Comparison of ENCODE assay signal across 1 cellular context in genomic region chr7:2732959-2733584, GRCh38.
TF ChIP-seq lines count a peak whose summit lies in the region.

No MANE protein-coding gene starts in this region.

TF ChIP-seq in K562, 482 proteins besides CTCF, POLR2A, EP300 and RAD21 (continued from another document):
- TF ChIP-seq ZNF79 (CRISPR knock-in tag; IDR thresholded peaks at IDR 0.05; ENCODE audit: low read depth) (no peak), C11orf30 (IDR thresholded peaks at IDR 0.05; ENCODE audit: low read depth) (peak; percentile 53; the same call in 1 of the 2 replicates), KDM4B (IDR thresholded peaks at IDR 0.05; ENCODE audit: borderline replicate concordance in 2 of 2, low read depth in 1 of 2) (no peak), RNF2 (IDR thresholded peaks at IDR 0.05) (no peak; the same call in 1 of the 2 replicates), HMGN3 (IDR thresholded peaks at IDR 0.05; ENCODE audit: borderline replicate concordance, extremely low read depth, insufficient read length, low read depth, low read length) (no peak), RREB1 (CRISPR knock-in tag; IDR thresholded peaks at IDR 0.05) (no peak), ELF2 (CRISPR knock-in tag; IDR thresholded peaks at IDR 0.05) (no peak), MYNN (IDR thresholded peaks at IDR 0.05) (0 out of 2 replicates have a peak, but pooled peaks have one; percentile 16), MYNN (CRISPR knock-in tag; IDR thresholded peaks at IDR 0.05) (no peak), JUN (IDR thresholded peaks at IDR 0.05; ENCODE audit: borderline replicate concordance, low read depth, low read length) (peak; percentile 36; the same call in 1 of the 2 replicates), JUN (CRISPR knock-in tag; IDR thresholded peaks at IDR 0.05; ENCODE audit: borderline replicate concordance) (no peak), SPI1 (IDR thresholded peaks at IDR 0.05; ENCODE audit: borderline replicate concordance, low read depth, low read length) (0 out of 2 replicates have a peak, but pooled peaks have one; percentile 1), PRDM10 (IDR thresholded peaks at IDR 0.05; ENCODE audit: partially characterized antibody) (peak; percentile 92), CTBP1 (IDR thresholded peaks at IDR 0.05; ENCODE audit: borderline replicate concordance) (peak; percentile 43; the same call in 1 of the 2 replicates), MCM5 (IDR thresholded peaks at IDR 0.05; ENCODE audit: low read depth) (no peak), HBP1 (CRISPR knock-in tag; IDR thresholded peaks at IDR 0.05) (no peak), E2F1 (CRISPR knock-in tag; IDR thresholded peaks at IDR 0.05) (no peak), TAL1 (IDR thresholded peaks at IDR 0.05) (peak; percentile 29; the same call in 1 of the 2 replicates), ZFPM2 (CRISPR knock-in tag; IDR thresholded peaks at IDR 0.05) (no peak), ZNF12 (CRISPR knock-in tag; IDR thresholded peaks at IDR 0.05) (0 out of 2 replicates have a peak, but pooled peaks have one; percentile 36), ZNF830 (CRISPR knock-in tag; IDR thresholded peaks at IDR 0.05) (no peak), TFAP4 (CRISPR knock-in tag; IDR thresholded peaks at IDR 0.05; ENCODE audit: borderline replicate concordance) (peak; percentile 97), L3MBTL2 (IDR thresholded peaks at IDR 0.05) (peak; percentile 84), BCLAF1 (IDR thresholded peaks at IDR 0.05; ENCODE audit: borderline replicate concordance in 1 of 2, control insufficient read depth in 1 of 2, low read depth in 2 of 2, low read length in 1 of 2) (no peak), ZNF766 (CRISPR knock-in tag; conservative IDR thresholded peaks at IDR 0.05) (peak; percentile 79), RBM25 (IDR thresholded peaks at IDR 0.05; ENCODE audit: low read depth, low read length, severe bottlenecking) (no peak)
